In the genomic region with DNA sequence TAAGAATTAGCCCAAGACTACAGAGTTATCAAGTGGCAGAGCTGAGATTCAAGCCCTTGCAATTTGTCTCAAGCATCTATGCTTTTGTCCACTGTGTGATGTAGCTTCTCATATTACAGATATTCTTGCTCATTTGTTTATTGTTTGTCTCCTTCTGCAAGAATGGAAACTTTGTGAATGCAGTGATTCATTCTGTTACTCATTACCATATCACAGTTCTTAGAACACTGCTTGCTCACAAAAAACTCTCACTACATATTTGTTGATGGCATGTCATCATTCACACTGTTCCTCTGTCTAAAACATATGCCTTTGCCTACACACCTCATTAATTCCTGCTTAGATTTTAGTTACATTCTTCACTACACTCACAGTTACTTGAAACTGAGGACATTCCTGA, we compare ENCODE assay signal across 7 cellular contexts.
A peak's percentile ranks its signal among the peaks of the same experiment; 100 is the strongest.
DNase-seq lines count a peak whose midpoint lies in the region; ATAC-seq, FAIRE-seq and TF ChIP-seq lines count a peak whose summit lies in the region.

No MANE protein-coding gene starts in this region.

- intact Hi-C loops in GM12878 (cut with micrococcal nuclease; ENCODE audit: unreplicated experiment): no loop called here
- intact Hi-C loops in psoas muscle (cut with DNase I): no loop called here
- intact Hi-C loops in transverse colon (cut with DNase I; ENCODE audit: low total_unique reads): loop anchor here (5.0 kb wide), 1 partner anchor 335 kb away; no protein-coding TSS in a partner anchor
- intact Hi-C loops in tibial artery (cut with DNase I; ENCODE audit: low total_unique reads): no loop called here

- H3K9ac ChIP-seq in GM12878 (ENCODE audit: control insufficient read depth, insufficient read depth, low read length): no peak overlapping the region
- H3K9ac ChIP-seq in smooth muscle cell (ENCODE audit: low read depth): peak overlapping the region; percentile 52

- CTCF ChIA-PET in GM12878 (lab: Yijun Ruan, JAX): no interaction called here

- no peaks in the 10 kb centered on the region for H4K20me1 ChIP-seq in GM12878 (ENCODE audit: control insufficient read depth, insufficient read depth)
- no peaks in the 10 kb centered on the region for H4K20me1 ChIP-seq in smooth muscle cell (ENCODE audit: low read depth)

- ATAC-seq in GM19035 (IDR thresholded peaks at IDR 0.05; ENCODE audit: unreplicated experiment) (peak; percentile 90), HG03135 (IDR thresholded peaks at IDR 0.05; ENCODE audit: unreplicated experiment) (peak; percentile 75), GM12878 (peak; percentile 98), psoas muscle (no peak)

- H3K4me1 ChIP-seq in GM12878 (ENCODE audit: control insufficient read depth, insufficient read depth, low read length): no peaks in the 10 kb centered on the region
- H3K4me1 ChIP-seq in smooth muscle cell (ENCODE audit: low read depth): peaks cover 3% of the 10 kb centered on the region
- no peaks in the 10 kb centered on the region for H3K4me1 ChIP-seq in psoas muscle
- H3K4me1 ChIP-seq in transverse colon: no peaks in the 10 kb centered on the region
- H3K4me1 ChIP-seq in tibial artery: no peaks in the 10 kb centered on the region

- in situ Hi-C loops in GM12878 (cut with MboI) (no loop called here), transverse colon (cut with MboI; ENCODE audit: low pct_ligation_motif_present in 1 of 4, low pct_unique_long_range_greater_than_20kb in 1 of 4, low sequenced_read_pairs in 3 of 4) (no loop called here)

- H3F3A ChIP-seq in smooth muscle cell (ENCODE audit: low read depth): no peaks in the 10 kb centered on the region

- H3K4me3 ChIP-seq in GM12878: no peak overlapping the region
- H3K4me3 ChIP-seq in smooth muscle cell: no peak overlapping the region
- H3K4me3 ChIP-seq in psoas muscle: no peak overlapping the region
- H3K4me3 ChIP-seq in transverse colon: no peak overlapping the region
- no peak overlapping the region for H3K4me3 ChIP-seq in tibial artery

- no peak for TF ChIP-seq POLR2A in GM12878 (IDR thresholded peaks at IDR 0.05; ENCODE audit: low read depth, low read length)
- no peak for TF ChIP-seq POLR2A in transverse colon (IDR thresholded peaks at IDR 0.05)

- RAD21 ChIA-PET in GM12878 (lab: Charles Lee; ENCODE audit: unreplicated experiment): interaction anchor here (0.7 kb wide), 1 partner anchor 18 kb away, joined by 3 read pairs; no protein-coding TSS in a partner anchor

- no TSS peak for BruUV-seq in GM12878 (replicated peaks; lab: Mats Ljungman, UMichigan)

- TF ChIP-seq EP300 in GM12878 (IDR thresholded peaks at IDR 0.05; ENCODE audit: borderline replicate concordance in 1 of 2, control insufficient read depth in 1 of 2, low read depth in 2 of 2, low read length in 2 of 2): peak in 1 of 2 experiments; percentile 61; a peak in 1 of 4 replicates
- no peak for TF ChIP-seq EP300 in transverse colon (IDR thresholded peaks at IDR 0.05; ENCODE audit: low read depth)

- H3K79me2 ChIP-seq in GM12878 (ENCODE audit: control insufficient read depth, insufficient read depth, low read length) (no peaks in the 10 kb centered on the region), smooth muscle cell (ENCODE audit: low read depth) (no peaks in the 10 kb centered on the region)

- H2AFZ ChIP-seq in GM12878 (ENCODE audit: control insufficient read depth, low read depth, low read length): no peak overlapping the region
- H2AFZ ChIP-seq in smooth muscle cell (ENCODE audit: low read depth): peak overlapping the region; percentile 11

- H3K4me2 ChIP-seq in GM12878 (ENCODE audit: control insufficient read depth, insufficient read depth) (no peak overlapping the region), smooth muscle cell (peak overlapping the region; percentile 53)

- H3K27me3 ChIP-seq in GM12878 (replicated peaks in 1 of 2; ENCODE audit: control insufficient read depth in 2 of 2, insufficient read depth in 2 of 2, low read length in 1 of 2) (no peaks in the 10 kb centered on the region), smooth muscle cell (ENCODE audit: low read depth) (no peaks in the 10 kb centered on the region), psoas muscle (ENCODE audit: insufficient read depth in 3 of 3, low read length in 2 of 3) (no peaks in the 10 kb centered on the region), transverse colon (no peaks in the 10 kb centered on the region), tibial artery (no peaks in the 10 kb centered on the region)

- DNase-seq in GM12878 (ENCODE audit: low read depth, low spot score) (peak; percentile 44), smooth muscle cell (lab: John Stamatoyannopoulos, UW; ENCODE audit: unreplicated experiment) (no peak), psoas muscle (no peak), transverse colon (no peak), tibial artery (no peak)

- SMC1A ChIA-PET in GM12878 (lab: Charles Lee; ENCODE audit: uncharacterized antibody, unreplicated experiment): interaction anchor here (1.1 to 1.9 kb wide), 2 partner anchors 87 to 100 kb away, joined by 3 to 9 read pairs; no protein-coding TSS in a partner anchor

- no peaks in the 10 kb centered on the region for H3K36me3 ChIP-seq in GM12878 (ENCODE audit: control insufficient read depth in 2 of 2, insufficient read depth in 2 of 2, low read length in 1 of 2)
- H3K36me3 ChIP-seq in smooth muscle cell (ENCODE audit: low read depth): no peaks in the 10 kb centered on the region
- no peaks in the 10 kb centered on the region for H3K36me3 ChIP-seq in psoas muscle (ENCODE audit: insufficient read depth in 1 of 2, low read depth in 1 of 2)
- H3K36me3 ChIP-seq in transverse colon: no peaks in the 10 kb centered on the region
- no peaks in the 10 kb centered on the region for H3K36me3 ChIP-seq in tibial artery

- TF ChIP-seq CTCF in GM12878 (IDR thresholded peaks at IDR 0.05 in 2 of 3, conservative IDR thresholded peaks at IDR 0.05 in 1 of 3; ENCODE audit: control insufficient read depth in 2 of 3, extremely low read depth in 1 of 3, insufficient read depth in 1 of 3, low read depth in 3 of 3, low read length in 3 of 3): no peak
- no peak for TF ChIP-seq CTCF in smooth muscle cell (IDR thresholded peaks at IDR 0.05; ENCODE audit: borderline replicate concordance, insufficient read depth, poor library complexity, severe bottlenecking)
- no peak for TF ChIP-seq CTCF in psoas muscle (IDR thresholded peaks at IDR 0.05)
- TF ChIP-seq CTCF in transverse colon (IDR thresholded peaks at IDR 0.05): no peak
- TF ChIP-seq CTCF in tibial artery (IDR thresholded peaks at IDR 0.05): no peak

- TF ChIP-seq RAD21 in GM12878 (IDR thresholded peaks at IDR 0.05; ENCODE audit: insufficient read depth, low read depth, low read length): peak; percentile 5; the same call in 1 of the 2 replicates

- POLR2A ChIA-PET in GM12878 (lab: Charles Lee): interaction anchor here (0.6 kb wide), 1 partner anchor 498 kb away, joined by 3 read pairs; no protein-coding TSS in a partner anchor

- no peak overlapping the region for H3K27ac ChIP-seq in GM12878 (ENCODE audit: control insufficient read depth, insufficient read depth)
- peak overlapping the region; percentile 81 for H3K27ac ChIP-seq in smooth muscle cell (ENCODE audit: low read depth)
- H3K27ac ChIP-seq in psoas muscle: no peak overlapping the region
- no peak overlapping the region for H3K27ac ChIP-seq in transverse colon
- no peak overlapping the region for H3K27ac ChIP-seq in tibial artery

- H3K9me3 ChIP-seq in GM12878 (replicated peaks; ENCODE audit: control insufficient read depth, insufficient read depth, low read length) (no peaks in the 10 kb centered on the region), smooth muscle cell (replicated peaks; ENCODE audit: low read depth) (no peaks in the 10 kb centered on the region), psoas muscle (no peaks in the 10 kb centered on the region), transverse colon (no peaks in the 10 kb centered on the region), tibial artery (no peaks in the 10 kb centered on the region)

- FAIRE-seq in GM12878 (lab: Jason Lieb, UNC): peak; percentile 78

TF ChIP-seq in GM12878, 131 proteins besides CTCF, POLR2A, EP300 and RAD21 (continues in another document):
- TF ChIP-seq SMARCA5 (IDR thresholded peaks at IDR 0.05) (no peak), CEBPB (IDR thresholded peaks at IDR 0.05; ENCODE audit: borderline replicate concordance in 1 of 2, low read depth in 2 of 2, low read length in 2 of 2) (no peak), NFIC (IDR thresholded peaks at IDR 0.05; ENCODE audit: low read depth, low read length) (peak; percentile 54; the same call in 1 of the 2 replicates), CREM (IDR thresholded peaks at IDR 0.05; ENCODE audit: low read depth) (peak; percentile 67; the same call in 1 of the 2 replicates), PBX3 (IDR thresholded peaks at IDR 0.05; ENCODE audit: insufficient replicate concordance, low read depth, low read length) (no peak), IKZF1 (conservative IDR thresholded peaks at IDR 0.05) (no peak), ZSCAN29 (IDR thresholded peaks at IDR 0.05) (no peak), CBX5 (IDR thresholded peaks at IDR 0.05; ENCODE audit: low read depth) (no peak), CREB1 (IDR thresholded peaks at IDR 0.05; ENCODE audit: low read depth) (peak; percentile 42; the same call in 1 of the 2 replicates), BACH1 (IDR thresholded peaks at IDR 0.05; ENCODE audit: borderline replicate concordance) (no peak; the same call in 1 of the 2 replicates), CHD4 (IDR thresholded peaks at IDR 0.05) (no peak), ZNF24 (IDR thresholded peaks at IDR 0.05) (peak; percentile 77; the same call in 1 of the 2 replicates), PAX8 (IDR thresholded peaks at IDR 0.05) (no peak), RAD51 (IDR thresholded peaks at IDR 0.05) (no peak), YBX1 (IDR thresholded peaks at IDR 0.05) (no peak), RFX5 (IDR thresholded peaks at IDR 0.05; ENCODE audit: low read depth, low read length) (no peak), SIN3A (IDR thresholded peaks at IDR 0.05; ENCODE audit: low read depth, low read length) (no peak)

Comparison
In these comparisons a context has a peak if more than half of its experiments do, and no peak if none do; other contexts are left out.
1. ATAC-seq: peak in GM19035 (single experiment), HG03135 (single experiment) and GM12878 (single experiment); none in psoas muscle (0 of 4).